In genomic region chr18:3665187-3665586, GRCh38 we compare ENCODE assay signal across 2 cellular contexts.
TF ChIP-seq lines count a peak whose summit lies in the region.

No MANE protein-coding gene starts in this region.

TF ChIP-seq in WTC11, 78 proteins besides CTCF, POLR2A, EP300 and RAD21 (continued from another document):
- TF ChIP-seq FOXK1 (CRISPR knock-in tag; IDR thresholded peaks at IDR 0.05), result no peak
- TF ChIP-seq IRF1 (CRISPR knock-in tag; IDR thresholded peaks at IDR 0.05), result no peak
- no peak for TF ChIP-seq TEAD1 (CRISPR knock-in tag; IDR thresholded peaks at IDR 0.05)
- TF ChIP-seq FOXP1 (CRISPR knock-in tag; IDR thresholded peaks at IDR 0.05; ENCODE audit: borderline replicate concordance), result no peak
- TF ChIP-seq ZNF263 (CRISPR knock-in tag; IDR thresholded peaks at IDR 0.05; ENCODE audit: low read depth), result no peak

TF ChIP-seq in HepG2, 621 proteins besides CTCF, POLR2A, EP300 and RAD21 (continued from another document):
- TF ChIP-seq AHDC1 (CRISPR knock-in tag; IDR thresholded peaks at IDR 0.05; ENCODE audit: borderline replicate concordance) (no peak), NFIB (CRISPR knock-in tag; IDR thresholded peaks at IDR 0.05; ENCODE audit: borderline replicate concordance) (no peak)
